Comparison of ENCODE assay signal across 8 cellular contexts in the genomic region with DNA sequence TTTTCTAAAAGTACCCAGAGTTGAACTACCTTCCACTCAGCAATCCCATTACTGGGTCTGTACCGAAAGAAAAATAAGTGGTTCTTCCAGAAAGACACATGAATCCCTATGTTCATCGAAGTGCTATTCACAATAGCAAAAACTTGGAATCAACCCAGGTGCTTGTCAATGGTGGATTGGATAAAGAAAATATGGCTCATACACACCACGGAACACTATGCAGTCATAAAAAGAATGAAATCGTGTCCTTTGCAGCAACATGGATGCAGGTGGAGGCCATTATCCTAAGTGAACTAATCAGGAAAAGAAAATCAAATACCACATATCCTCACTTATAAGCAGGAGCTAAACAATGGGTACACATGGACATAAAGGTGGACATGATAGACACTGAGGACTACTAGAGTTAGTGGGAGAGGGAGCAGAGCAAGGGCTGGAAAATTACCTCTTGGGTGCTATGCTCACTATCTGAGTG. TPM values are rescaled to one million over a fixed set of nuclear protein-coding genes. Genes with fewer than 3 reads are reported as not detected.
A peak's percentile ranks its signal among the peaks of the same experiment; 100 is the strongest.
DNase-seq lines count a peak whose midpoint lies in the region; ATAC-seq and TF ChIP-seq lines count a peak whose summit lies in the region.

No MANE protein-coding gene starts in this region.

- no peaks in the 10 kb centered on the region for H3K9me3 Mint-ChIP-seq in memory B cell

- H3K9me3 ChIP-seq in right atrium auricular region (no peaks in the 10 kb centered on the region), ascending aorta (no peaks in the 10 kb centered on the region), aorta (ENCODE audit: control insufficient read depth, low read length) (no peaks in the 10 kb centered on the region)

- H3K4me1 ChIP-seq in right atrium auricular region (peaks cover 0 to 29% of the 10 kb centered on the region in 2 donors), ascending aorta (peaks cover 5 to 25% of the 10 kb centered on the region in 2 donors), aorta (ENCODE audit: control insufficient read depth in 1 of 2, insufficient read depth in 2 of 2, low read length in 2 of 2) (no peaks in the 10 kb centered on the region)

- H3K4me1 Mint-ChIP-seq in memory B cell: peaks cover 26% of the 10 kb centered on the region

- H3K4me3 Mint-ChIP-seq in memory B cell: peak overlapping the region; percentile 91

- H3K27me3 Mint-ChIP-seq in memory B cell: no peaks in the 10 kb centered on the region

- ATAC-seq in Right ventricle myocardium inferior: no peak
- no peak for ATAC-seq in memory B cell (ENCODE audit: low read depth)
- no peak for ATAC-seq in aorta (ENCODE audit: low FRiP score)
- ATAC-seq in GM21447 (IDR thresholded peaks at IDR 0.05; ENCODE audit: unreplicated experiment): no peak

- WGBS in aorta, 2 donors: 9 to 11% methylated on average over 4 of the region's 4 CpGs

- no peaks in the 10 kb centered on the region for H3K27me3 ChIP-seq in right atrium auricular region
- no peaks in the 10 kb centered on the region for H3K27me3 ChIP-seq in ascending aorta
- H3K27me3 ChIP-seq in aorta (ENCODE audit: control insufficient read depth in 1 of 2, insufficient read depth in 2 of 2, low read length in 1 of 2): no peaks in the 10 kb centered on the region

- H3K27ac ChIP-seq in right atrium auricular region (peak overlapping the region; percentile 82 to 86), ascending aorta (peak overlapping the region; percentile 86 to 97), aorta (ENCODE audit: low read depth in 1 of 2, low read length in 2 of 2) (peak overlapping the region; percentile 94)

- DNase-seq in right atrium auricular region (ENCODE audit: low spot score) (no peak), Right ventricle myocardium inferior (ENCODE audit: missing footprints) (no peak), ascending aorta (ENCODE audit: low spot score in 2 of 2) (no peak), memory B cell (ENCODE audit: low spot score in 2 of 2) (no peak), aorta (no peak), ureter (ENCODE audit: low spot score) (no peak)
- DNase-seq in stimulated activated CD8-positive, alpha-beta memory T cell treated with anti-CD3 and anti-CD28 coated beads, Interleukin-4, amount 100 ng/mL, for 48 hours: no peak

- TF ChIP-seq CTCF in right atrium auricular region (IDR thresholded peaks at IDR 0.05) (no peak), ascending aorta (IDR thresholded peaks at IDR 0.05) (no peak)

- H3K27ac Mint-ChIP-seq in memory B cell: peak overlapping the region; percentile 90

- no peaks in the 10 kb centered on the region for H3K36me3 Mint-ChIP-seq in memory B cell

- H3K36me3 ChIP-seq in right atrium auricular region (no peaks in the 10 kb centered on the region), ascending aorta (no peaks in the 10 kb centered on the region), aorta (ENCODE audit: control insufficient read depth in 1 of 2, insufficient read depth in 2 of 2, low read length in 1 of 2) (no peaks in the 10 kb centered on the region)

- intact Hi-C loops in Right ventricle myocardium inferior (cut with DNase I): loop anchor here (2.0 to 5.0 kb wide), 3 partner anchors 66 to 166 kb away; no protein-coding TSS in a partner anchor
- intact Hi-C loops in ascending aorta (cut with DNase I): loop anchor here (1.0 to 2.0 kb wide), 3 partner anchors 32 to 883 kb away; no protein-coding TSS in a partner anchor
- intact Hi-C loops in aorta (cut with DNase I): loop anchor here (1.0 to 10.0 kb wide), 5 partner anchors 32 to 88 kb away; no protein-coding TSS in a partner anchor

- H3K4me3 ChIP-seq in right atrium auricular region (peak overlapping the region; percentile 47 to 66), ascending aorta (peak overlapping the region; percentile 64 to 83), aorta (ENCODE audit: low read length in 2 of 2) (peak overlapping the region; percentile 39 to 49)

RNA-seq across cellular contexts. Expression of gene JUN, which starts 32.9 kb away (rescaled TPM):
- total RNA-seq in right atrium auricular region (100 to 1,000 TPM in 1 of 2 donors, 10 to 100 TPM in 1; 74.3 to 199 TPM), Right ventricle myocardium inferior (64.2 TPM), ascending aorta (1,004 TPM), aorta (100 to 1,000 TPM; 101 to 275 TPM), ureter (37.9 TPM)
- polyA plus RNA-seq in aorta: 100 to 1,000 TPM in 1 of 2 donors, 10 to 100 TPM in 1; 31.3 to 114 TPM
